In genomic region chr18:50644807-50645206, GRCh38 we compare ENCODE assay signal across 11 cellular contexts.
DNase-seq lines count a peak whose midpoint lies in the region; ATAC-seq and TF ChIP-seq lines count a peak whose summit lies in the region.
"Had no signal": no experiment of that assay in that cellular context is flagged by ENCODE, and none has a peak within 500 bp of the region (broad histone marks: within the 10 kb centered on the region; RNA-seq: fewer than 3 reads in every experiment).

No MANE protein-coding gene starts in this region.

- no peaks in the 10 kb centered on the region for H3K9me3 Mint-ChIP-seq in WTC11

- peaks cover 11% of the 10 kb centered on the region for H3K4me1 Mint-ChIP-seq in WTC11

- no peaks in the 10 kb centered on the region for H3K36me3 Mint-ChIP-seq in WTC11

- TF ChIP-seq CTCF in WTC11 (IDR thresholded peaks at IDR 0.05), result no peak

- H3K4me3 Mint-ChIP-seq in WTC11, result no peak overlapping the region

- in situ Hi-C loops in KBM-7 (cut with MboI; ENCODE audit: low pct_unique_long_range_greater_than_20kb, low sequenced_read_pairs), result no loop called here

- no peaks in the 10 kb centered on the region for H3K27me3 Mint-ChIP-seq in WTC11 (ENCODE audit: low read depth)

- POLR2A ChIA-PET in WTC11 (lab: Charles Lee), result interaction anchor here (0.5 kb wide), 1 partner anchor 85 kb away, joined by 4 read pairs; no protein-coding TSS in a partner anchor

- ATAC-seq in WTC11, result peak; percentile 99
- ATAC-seq in HG03378 (IDR thresholded peaks at IDR 0.05; ENCODE audit: unreplicated experiment), result no peak
- ATAC-seq in HG03432 (IDR thresholded peaks at IDR 0.05; ENCODE audit: unreplicated experiment), result no peak

- DNase-seq in ELF-1 (ENCODE audit: low read depth, low spot score), result peak; percentile 79
- DNase-seq in KBM-7, result peak; percentile 26
- peak; percentile 60 for DNase-seq in WTC11 (ENCODE audit: low spot score)
- DNase-seq in left kidney (ENCODE audit: low read depth, low spot score), result peak; percentile 67
- DNase-seq in stimulated activated CD4-positive, alpha-beta T cell treated with anti-CD3 and anti-CD28 coated beads, Interleukin-2, amount 100 ng/mL, for 48 hours, result no peak
- DNase-seq in NCI-H1436 (lab: John Stamatoyannopoulos, UW), result no peak
- DNase-seq: activated CD8-positive, alpha-beta memory T cell treated with anti-CD3 and anti-CD28 coated beads for 24 hours; aorta; right cardiac atrium had no signal

- peak overlapping the region; percentile 4; the same call in 1 of the 2 replicates for H3K27ac Mint-ChIP-seq in WTC11

- CTCF ChIA-PET in WTC11 (lab: Charles Lee), result interaction anchor here (0.5 to 2.2 kb wide), 20 partner anchors 15 to 248 kb away, joined by 3 to 14 read pairs (median 4); no protein-coding TSS in a partner anchor

TF ChIP-seq in WTC11, 78 proteins besides CTCF, POLR2A, EP300 and RAD21:
- TF ChIP-seq MAX (CRISPR knock-in tag; IDR thresholded peaks at IDR 0.05) (peak; percentile 30; the same call in 1 of the 2 replicates), TCF7 (CRISPR knock-in tag; IDR thresholded peaks at IDR 0.05; ENCODE audit: low read depth) (no peak), ZNF532 (CRISPR knock-in tag; IDR thresholded peaks at IDR 0.05; ENCODE audit: borderline replicate concordance) (0 out of 2 replicates have a peak, but pooled peaks have one; percentile 16), ETV6 (CRISPR knock-in tag; IDR thresholded peaks at IDR 0.05) (0 out of 2 replicates have a peak, but pooled peaks have one; percentile 17)

Comparison
In these comparisons a context has a peak if more than half of its experiments do, and no peak if none do; other contexts are left out.
1. DNase-seq: peak in ELF-1 (single experiment), KBM-7 (single experiment), WTC11 (single experiment) and left kidney (single experiment); none in stimulated activated CD4-positive, alpha-beta T cell treated with anti-CD3 and anti-CD28 coated beads, Interleukin-2, amount 100 ng/mL, for 48 hours (0 of 2) and NCI-H1436 (single experiment).